In genomic region chr6:38725414-38726183, GRCh38 we compare ENCODE assay signal across 16 cellular contexts. TPM values are rescaled to one million over a fixed set of nuclear protein-coding genes. Genes with fewer than 3 reads are reported as not detected.
DNase-seq lines count a peak whose midpoint lies in the region; ATAC-seq, FAIRE-seq and TF ChIP-seq lines count a peak whose summit lies in the region.
"Had no signal": no experiment of that assay in that cellular context is flagged by ENCODE, and none has a peak within 500 bp of the region (broad histone marks: within the 10 kb centered on the region; RNA-seq: fewer than 3 reads in every experiment).

No MANE protein-coding gene starts in this region.

- no peak overlapping the region for H3K4me3 ChIP-seq in WERI-Rb-1 (ENCODE audit: low read depth, low read length)
- H3K4me3 ChIP-seq: coronary artery, SK-N-MC had no signal

- peak; percentile 4 for FAIRE-seq in GM19239 (lab: Jason Lieb, UNC)

- H3K27me3 Mint-ChIP-seq in activated naive CD8-positive, alpha-beta T cell treated with anti-CD3 and anti-CD28 coated beads, Interleukin-2, amount 50 U/mL, for 24 hours = peaks cover 12% of the 10 kb centered on the region

- H3K36me3 ChIP-seq in WERI-Rb-1 = no peaks in the 10 kb centered on the region
- H3K36me3 ChIP-seq: spleen had no signal

- H3K9me3 ChIP-seq in WERI-Rb-1 (ENCODE audit: severe bottlenecking) = no peaks in the 10 kb centered on the region

- TF ChIP-seq CTCF in WERI-Rb-1 (IDR thresholded peaks at IDR 0.05; ENCODE audit: low read depth, low read length) = no peak

- no peaks in the 10 kb centered on the region for H3K36me3 Mint-ChIP-seq in activated naive CD8-positive, alpha-beta T cell treated with anti-CD3 and anti-CD28 coated beads, Interleukin-2, amount 50 U/mL, for 24 hours (ENCODE audit: low read depth)

- peaks cover 11% of the 10 kb centered on the region for H3K4me1 Mint-ChIP-seq in activated naive CD8-positive, alpha-beta T cell treated with anti-CD3 and anti-CD28 coated beads, Interleukin-2, amount 50 U/mL, for 24 hours

- H3K27ac Mint-ChIP-seq in activated naive CD8-positive, alpha-beta T cell treated with anti-CD3 and anti-CD28 coated beads, Interleukin-2, amount 50 U/mL, for 24 hours = peak overlapping the region; percentile 20

- no peaks in the 10 kb centered on the region for H3K27me3 ChIP-seq in WERI-Rb-1 (ENCODE audit: insufficient read depth, low read depth, severe bottlenecking)
- H3K27me3 ChIP-seq: spleen had no signal

- H3K9me3 Mint-ChIP-seq in activated naive CD8-positive, alpha-beta T cell treated with anti-CD3 and anti-CD28 coated beads, Interleukin-2, amount 50 U/mL, for 24 hours = peaks cover 3% of the 10 kb centered on the region

- peak; percentile 83 for ATAC-seq in activated naive CD8-positive, alpha-beta T cell treated with anti-CD3 and anti-CD28 coated beads, Interleukin-2, amount 50 U/mL, for 24 hours
- ATAC-seq: left colon had no signal

- DNase-seq in Daoy (ENCODE audit: low read depth) = peak; percentile 28
- no peak for DNase-seq in GM19239 (ENCODE audit: insufficient read length, low spot score)
- DNase-seq in KBM-7 = peak; percentile 43
- DNase-seq in activated naive CD8-positive, alpha-beta T cell treated with anti-CD3 and anti-CD28 coated beads, Interleukin-2, amount 50 U/mL, for 24 hours = no peak
- no peak for DNase-seq in stimulated activated CD4-positive, alpha-beta T cell treated with anti-CD3 and anti-CD28 coated beads, Interleukin-2, amount 100 ng/mL, for 48 hours
- DNase-seq in NCI-H2171 (lab: John Stamatoyannopoulos, UW) = no peak
- DNase-seq in effector CD4-positive, alpha-beta T cell = no peak
- DNase-seq in WERI-Rb-1 = no peak
- DNase-seq: amygdala, hippocampal formation, left colon, NCI-H2227 treated with DMSO at 0.1 percent for 48 hours, spleen had no signal

- no peak overlapping the region for H3K27ac ChIP-seq in WERI-Rb-1
- H3K27ac ChIP-seq: coronary artery, SK-N-MC, spleen had no signal

- no peak overlapping the region for H3K4me3 Mint-ChIP-seq in activated naive CD8-positive, alpha-beta T cell treated with anti-CD3 and anti-CD28 coated beads, Interleukin-2, amount 50 U/mL, for 24 hours

- in situ Hi-C loops in KBM-7 (cut with MboI; ENCODE audit: low pct_unique_long_range_greater_than_20kb, low sequenced_read_pairs) = no loop called here

RNA-seq across cellular contexts. Expression of gene DNAH8, which starts 10.5 kb away (rescaled TPM):
- under 0.01 TPM in 1 of 2 replicates, not detected in the other for total RNA-seq in Daoy (2014; rRNA removed; shearing (Covaris generic))
- total RNA-seq: left colon, subcutaneous adipose tissue had no signal

RNA-seq across cellular contexts. Expression of gene GLO1, which starts 22.7 kb away (rescaled TPM):
- total RNA-seq in Daoy (2014; rRNA removed; shearing (Covaris generic)) = 254 and 303 TPM in 2 replicates

Comparison
In these comparisons a context has a peak if more than half of its experiments do, and no peak if none do; other contexts are left out.
1. DNase-seq: peak in Daoy (single experiment) and KBM-7 (single experiment); none in GM19239 (single experiment), activated naive CD8-positive, alpha-beta T cell treated with anti-CD3 and anti-CD28 coated beads, Interleukin-2, amount 50 U/mL, for 24 hours (single experiment), stimulated activated CD4-positive, alpha-beta T cell treated with anti-CD3 and anti-CD28 coated beads, Interleukin-2, amount 100 ng/mL, for 48 hours (0 of 2), NCI-H2171 (single experiment), effector CD4-positive, alpha-beta T cell (single experiment) and WERI-Rb-1 (single experiment).